In the genomic region with DNA sequence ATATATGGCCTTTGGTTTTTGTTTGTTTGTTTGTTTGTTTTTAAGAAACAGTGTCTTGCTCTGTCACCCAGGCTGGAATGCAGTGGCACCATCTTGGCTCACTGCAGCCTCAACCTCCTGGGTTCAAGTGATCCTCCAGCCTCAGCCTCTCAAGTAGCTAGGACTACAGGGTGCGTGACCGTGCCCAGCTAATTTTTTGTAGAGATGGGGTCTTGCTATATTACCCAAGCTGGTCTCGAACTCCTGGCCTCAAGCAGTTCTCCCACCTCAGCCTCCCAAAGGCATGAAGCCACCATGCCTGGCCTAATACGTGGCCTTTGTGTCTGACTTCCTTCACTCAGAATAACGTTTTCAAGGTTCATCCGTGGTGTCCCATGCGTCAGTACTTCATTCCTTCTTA, we compare ENCODE assay signal across 9 cellular contexts. TPM values are rescaled to one million over a fixed set of nuclear protein-coding genes. Genes with fewer than 3 reads are reported as not detected.
DNase-seq lines count a peak whose midpoint lies in the region; ATAC-seq and TF ChIP-seq lines count a peak whose summit lies in the region.
"Not testable (repeated sequence)": the region's sequence is repeated elsewhere in the genome, so short reads cannot be mapped to it uniquely, and the experiment has no call there.
"Had no signal": no experiment of that assay in that cellular context is flagged by ENCODE, and none has a peak within 500 bp of the region (broad histone marks: within the 10 kb centered on the region; RNA-seq: fewer than 3 reads in every experiment).

No MANE protein-coding gene starts in this region.

- not testable (repeated sequence) for H4K20me1 ChIP-seq in KMS-11 (ENCODE audit: insufficient read depth)

- not testable (repeated sequence) for H3K9me3 ChIP-seq in sigmoid colon, stomach

- H3K4me1 ChIP-seq in KMS-11 (ENCODE audit: low read depth, poor library complexity, severe bottlenecking) = peaks cover 80% of the 10 kb centered on the region
- peaks cover 0 to 28% (median 12%) of the 10 kb centered on the region in 4 donors for H3K4me1 ChIP-seq in sigmoid colon
- peaks cover 0 to 11% (median 5%) of the 10 kb centered on the region in 4 donors for H3K4me1 ChIP-seq in stomach

- not testable (repeated sequence) for H3K79me2 ChIP-seq in KMS-11 (ENCODE audit: insufficient read depth, low read depth)

- H3K27ac ChIP-seq in KMS-11 = peak overlapping the region; percentile 52; the same call in 1 of the 2 replicates
- H3K27ac ChIP-seq in coronary artery, sigmoid colon, stomach: not testable (repeated sequence)

- H3K4me2 ChIP-seq in KMS-11 = peak overlapping the region; percentile 20; the same call in 1 of the 2 replicates

- H3K4me3 ChIP-seq in KMS-11 (IDR thresholded peaks at IDR 0.05; ENCODE audit: insufficient read depth, low read depth, low read length); coronary artery; sigmoid colon; stomach: not testable (repeated sequence)

- not testable (repeated sequence) for H3K9ac ChIP-seq in KMS-11

- H3K27me3 ChIP-seq in KMS-11 (ENCODE audit: insufficient read depth, low read depth); sigmoid colon; stomach: not testable (repeated sequence)

- H3K36me3 ChIP-seq in KMS-11 (ENCODE audit: insufficient read depth) = not testable (repeated sequence)
- peaks cover 4 to 12% (median 9%) of the 10 kb centered on the region in 4 donors for H3K36me3 ChIP-seq in sigmoid colon
- peaks cover 6 to 32% (median 18%) of the 10 kb centered on the region in 4 donors for H3K36me3 ChIP-seq in stomach

- not testable (repeated sequence) for TF ChIP-seq POLR2A in sigmoid colon (IDR thresholded peaks at IDR 0.05); stomach (IDR thresholded peaks at IDR 0.05)

- WGBS in sigmoid colon, 2 donors = 96 to 97% methylated on average over 7 of the region's 7 CpGs
- WGBS in stomach, 5 donors = 95 to 98% (median 96%) methylated on average over 7 of the region's 7 CpGs

- TF ChIP-seq CTCF in KMS-11 (conservative IDR thresholded peaks at IDR 0.05; ENCODE audit: low read depth, low read length); coronary artery (IDR thresholded peaks at IDR 0.05); sigmoid colon (IDR thresholded peaks at IDR 0.05); stomach (IDR thresholded peaks at IDR 0.05): not testable (repeated sequence)

- not testable (repeated sequence) for TF ChIP-seq EP300 in sigmoid colon (IDR thresholded peaks at IDR 0.05); stomach (IDR thresholded peaks at IDR 0.05)

- H2AFZ ChIP-seq in KMS-11 (ENCODE audit: low read depth) = not testable (repeated sequence)

- not testable (repeated sequence) for ATAC-seq in left lobe of liver

- intact Hi-C loops in cardiac septum (cut with DNase I); sigmoid colon (cut with DNase I); stomach (cut with DNase I; ENCODE audit: low total_unique reads): not testable (repeated sequence)

- peak; percentile 46 for DNase-seq in coronary artery (ENCODE audit: low spot score)
- DNase-seq in cardiac septum (ENCODE audit: low spot score) = peak; percentile 53
- DNase-seq in left lobe of liver (ENCODE audit: low spot score) = peak; percentile 18
- DNase-seq in sigmoid colon = peak; percentile 40
- DNase-seq in stomach = peak; percentile 22

RNA-seq across cellular contexts. Expression of a gene that starts 9.4 kb away (rescaled TPM):
- total RNA-seq in cardiac septum = not detected
- total RNA-seq in left lobe of liver = 66.3 TPM
- total RNA-seq in sigmoid colon = not detected
- polyA plus RNA-seq in sigmoid colon = under 1 TPM in 2 of 3 donors, not detected in 1; 0.10 to 0.60 TPM
- under 1 TPM in 1 of 5 donors, not detected in 4; 0.72 TPM for total RNA-seq in stomach
- under 1 TPM in 2 of 3 donors, not detected in 1; 0.13 to 0.50 TPM for polyA plus RNA-seq in stomach
- total RNA-seq: HFFc6 had no signal
- polyA plus RNA-seq: AG04450; CD4-positive, CD25-positive, alpha-beta regulatory T cell had no signal

RNA-seq across cellular contexts. Expression of a gene that starts 28.8 kb away (rescaled TPM):
- total RNA-seq in cardiac septum (65.7 TPM), left lobe of liver (243 TPM), sigmoid colon (10 to 100 TPM; 29.3 to 53.5 (median 46.4) TPM), stomach (100 to 1,000 TPM in 4 of 5 donors, 10 to 100 TPM in 1; 12.8 to 204 (median 115) TPM)
- polyA plus RNA-seq in sigmoid colon (100 to 1,000 TPM; 114 to 179 (median 132) TPM), stomach (100 to 1,000 TPM in 2 of 3 donors, 10 to 100 TPM in 1; 87.5 to 132 (median 110) TPM)

Comparison
In these comparisons a context has a peak if more than half of its experiments do, and no peak if none do; other contexts are left out.
1. RNA of a gene that starts 9.4 kb away (total RNA-seq): 66.3 TPM in left lobe of liver (single experiment); not detected in cardiac septum (single experiment), not detected in sigmoid colon and 0.72 TPM in stomach; every median in the first group is over 10 times any median in the second.
2. Peak in every context shown above with its lines, with median percentiles within 50 percentile points of each other: DNase-seq.